Comparison of ENCODE assay signal across 8 cellular contexts in the genomic region with DNA sequence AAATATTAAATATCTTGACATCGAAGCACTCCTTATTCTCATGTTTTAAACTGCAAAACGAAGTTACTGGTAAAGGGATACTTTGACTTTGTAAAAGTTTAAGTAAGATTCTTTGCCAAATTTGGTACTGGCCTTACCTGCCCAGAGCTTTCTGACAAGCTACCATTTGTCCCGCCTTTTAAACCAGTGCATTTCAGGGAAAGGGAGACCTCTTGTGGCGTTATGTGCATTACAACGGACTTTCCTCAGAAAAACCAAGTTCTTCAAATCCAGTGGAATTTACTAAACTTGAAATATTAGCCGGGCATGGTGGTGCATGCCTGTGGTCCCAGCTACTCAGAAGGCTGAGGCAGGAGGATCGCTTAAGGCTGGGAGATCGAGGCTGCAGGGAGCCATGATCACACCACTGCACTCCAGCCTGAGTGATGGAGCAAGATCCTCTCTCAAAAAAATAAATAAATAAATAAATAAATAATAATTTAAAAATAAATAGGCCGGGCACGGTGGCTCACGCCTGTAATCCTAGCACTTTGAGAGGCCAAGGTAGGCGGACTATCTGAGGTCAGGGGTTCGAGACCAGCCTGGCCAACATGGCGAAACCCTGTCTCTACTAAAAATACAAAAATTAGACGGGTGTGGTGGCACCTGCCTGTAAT. TPM values are rescaled to one million over a fixed set of nuclear protein-coding genes. Genes with fewer than 3 reads are reported as not detected.
DNase-seq lines count a peak whose midpoint lies in the region; ATAC-seq and TF ChIP-seq lines count a peak whose summit lies in the region.
"Not testable (repeated sequence)": the region's sequence is repeated elsewhere in the genome, so short reads cannot be mapped to it uniquely, and the experiment has no call there.

No MANE protein-coding gene starts in this region.

- H3K36me3 Mint-ChIP-seq in chondrocyte (ENCODE audit: low read depth); immature natural killer cell: not testable (repeated sequence)

- CTCF ChIA-PET in A673 (lab: Charles Lee) = interaction anchor here (0.6 to 4.6 kb wide), 13 partner anchors 20 to 742 kb away, joined by 3 to 86 read pairs (median 3); a partner anchor contains a TSS
- CTCF ChIA-PET in PC-3 (lab: Charles Lee) = interaction anchor here (0.5 to 4.2 kb wide), 9 partner anchors 11 to 561 kb away, joined by 3 to 85 read pairs (median 9); no protein-coding TSS in a partner anchor

- DNase-seq in A673 (ENCODE audit: low spot score) (peak; percentile 86), GM12865 (ENCODE audit: low read depth) (peak; percentile 75), NAMALWA (ENCODE audit: low spot score) (peak; percentile 87), PC-3 (peak; percentile 98), immature natural killer cell (peak; percentile 23 to 40 (median 29)), putamen (ENCODE audit: low spot score) (peak; percentile 29)
- DNase-seq in activated CD4-positive, alpha-beta T cell treated with anti-CD3 and anti-CD28 coated beads, Interleukin-2, amount 50 U/mL, for 48 hours = peak; percentile 46 to 61
- DNase-seq in chondrocyte (ENCODE audit: low spot score) = not testable (repeated sequence)

- not testable (repeated sequence) for H3F3A ChIP-seq in PC-3 (ENCODE audit: low read length, unreplicated experiment)

- not testable (repeated sequence) for H3K27me3 Mint-ChIP-seq in chondrocyte (ENCODE audit: low read depth)
- peaks cover 13 to 26% (median 13%) of the 10 kb centered on the region in 3 donors for H3K27me3 Mint-ChIP-seq in immature natural killer cell (ENCODE audit: low read depth in 3 of 3)

- H3K36me3 ChIP-seq in A673 (ENCODE audit: insufficient read depth, low read length, poor library complexity, severe bottlenecking); PC-3 (ENCODE audit: low read depth, low read length): not testable (repeated sequence)

- not testable (repeated sequence) for H3K4me1 ChIP-seq in A673 (ENCODE audit: insufficient read depth, low read length, poor library complexity, severe bottlenecking)
- peaks cover 38% of the 10 kb centered on the region for H3K4me1 ChIP-seq in PC-3 (ENCODE audit: insufficient read depth, low read length)

- H2AFZ ChIP-seq in PC-3 (ENCODE audit: low read length) = peak overlapping the region; percentile 58

- not testable (repeated sequence) for H3K27ac Mint-ChIP-seq in chondrocyte (ENCODE audit: unreplicated experiment); immature natural killer cell

- not testable (repeated sequence) for H4K20me1 ChIP-seq in PC-3 (ENCODE audit: low read length)

- not testable (repeated sequence) for BruUV-seq in A673 (replicated peaks; lab: Mats Ljungman, UMichigan); PC-3 (replicated peaks; lab: Mats Ljungman, UMichigan)

- H3K9me2 ChIP-seq in PC-3 (replicated peaks; ENCODE audit: low read length) = not testable (repeated sequence)

- H3K4me2 ChIP-seq in PC-3 (ENCODE audit: low read length) = peak overlapping the region; percentile 15; the same call in 1 of the 2 replicates

- not testable (repeated sequence) for H3K4me3 ChIP-seq in A673 (ENCODE audit: low read depth, low read length, poor library complexity, severe bottlenecking); GM12865 (ENCODE audit: low read depth, low read length); PC-3 (ENCODE audit: low read length)

- H3K9ac ChIP-seq in PC-3 (ENCODE audit: low read length) = not testable (repeated sequence)

- H3K27ac ChIP-seq in A673 (ENCODE audit: low read depth, low read length, poor library complexity, severe bottlenecking); PC-3 (ENCODE audit: low read length): not testable (repeated sequence)

- POLR2A ChIA-PET in A673 (lab: Charles Lee; ENCODE audit: low non-redundant PET) = interaction anchor here (0.6 kb wide), 1 partner anchor 13 kb away, joined by 3 read pairs; no protein-coding TSS in a partner anchor
- POLR2A ChIA-PET in PC-3 (lab: Charles Lee; ENCODE audit: unreplicated experiment) = not testable (repeated sequence)

- H3K79me2 ChIP-seq in PC-3 (ENCODE audit: low read length) = peaks cover 17% of the 10 kb centered on the region

- not testable (repeated sequence) for H3K9me3 ChIP-seq in A673 (ENCODE audit: low read depth, low read length, poor library complexity, severe bottlenecking); PC-3 (ENCODE audit: low read length)

- TF ChIP-seq CTCF in A673 (conservative IDR thresholded peaks at IDR 0.05; ENCODE audit: low read depth, low read length) = peak; percentile 81
- TF ChIP-seq CTCF in GM12865 (IDR thresholded peaks at IDR 0.05; ENCODE audit: insufficient read depth, low read depth, low read length, missing control alignments) = peak; percentile 71
- TF ChIP-seq CTCF in PC-3 (conservative IDR thresholded peaks at IDR 0.05; ENCODE audit: low read depth, low read length) = peak; percentile 89
- peak; percentile 94 for TF ChIP-seq CTCF in chondrocyte (IDR thresholded peaks at IDR 0.05)

- intact Hi-C loops in A673 (cut with micrococcal nuclease; ENCODE audit: unreplicated experiment) (loop anchor here (1.0 to 5.0 kb wide), 3 partner anchors 74 to 742 kb away; no protein-coding TSS in a partner anchor), PC-3 (cut with micrococcal nuclease) (loop anchor here (1.0 kb wide), 2 partner anchors 24 to 74 kb away; no protein-coding TSS in a partner anchor)

- H3K27me3 ChIP-seq in A673 (replicated peaks; ENCODE audit: insufficient read depth, low read depth, low read length, poor library complexity); PC-3 (ENCODE audit: low read length): not testable (repeated sequence)

- ATAC-seq in PC-3 = peak; percentile 52

- H3K9me3 Mint-ChIP-seq in chondrocyte (ENCODE audit: low read depth); immature natural killer cell: not testable (repeated sequence)

- not testable (repeated sequence) for H3K4me3 Mint-ChIP-seq in chondrocyte (ENCODE audit: unreplicated experiment); immature natural killer cell

- peaks cover 40% of the 10 kb centered on the region for H3K4me1 Mint-ChIP-seq in chondrocyte (ENCODE audit: low read depth)
- not testable (repeated sequence) for H3K4me1 Mint-ChIP-seq in immature natural killer cell

RNA-seq across cellular contexts. Expression of a gene that starts 3.3 kb away (rescaled TPM):
- total RNA-seq in A673 (2021) (1.0 and 1.1 TPM in 2 replicates), PC-3 (2014; rRNA removed) (15.5 and 15.8 TPM in 2 replicates), chondrocyte (46.6 to 75.9 TPM (median 71.2 TPM) in 3 replicates)
- not detected for polyA plus RNA-seq in immature natural killer cell

RNA-seq across cellular contexts. Expression of a gene that starts 20.2 kb away (rescaled TPM):
- total RNA-seq in A673 (2021) = 40.7 and 50.5 TPM in 2 replicates
- total RNA-seq in PC-3 (2014; rRNA removed) = 29.0 and 34.8 TPM in 2 replicates
- total RNA-seq in chondrocyte = 30.3 to 33.0 TPM (median 31.5 TPM) in 3 replicates
- polyA plus RNA-seq in immature natural killer cell = 10 to 100 TPM; 37.9 to 61.4 (median 55.1) TPM

RNA-seq across cellular contexts. Expression of a gene that starts 56.8 kb away (rescaled TPM):
- 0.54 and 0.68 TPM in 2 replicates for total RNA-seq in A673 (2021)
- total RNA-seq in PC-3 (2014; rRNA removed) = not detected in 2 replicates
- total RNA-seq in chondrocyte = not detected in 3 replicates
- polyA plus RNA-seq in immature natural killer cell = not detected
